8 cellular contexts compared by ENCODE assay signal in genomic region chr11:34356130-34356529, GRCh38. TPM values are rescaled to one million over a fixed set of nuclear protein-coding genes. Genes with fewer than 3 reads are reported as not detected.
DNase-seq lines count a peak whose midpoint lies in the region; ATAC-seq, FAIRE-seq and TF ChIP-seq lines count a peak whose summit lies in the region.

No MANE protein-coding gene starts in this region.

- peaks cover 29% of the 10 kb centered on the region for H3K27me3 Mint-ChIP-seq in activated naive CD4-positive, alpha-beta T cell treated with anti-CD3 and anti-CD28 coated beads for 36 hours (ENCODE audit: low read depth)
- H3K27me3 Mint-ChIP-seq in activated T-helper 17 cell treated with anti-CD3 and anti-CD28 coated beads, Interleukin-2, amount 50 U/mL, for 72 hours: peaks cover 33% of the 10 kb centered on the region

- 56 to 59% methylated on average over 7 of the region's 7 CpGs for WGBS in tibial nerve, 2 donors

- CTCF ChIA-PET in activated naive CD4-positive, alpha-beta T cell treated with anti-CD3 and anti-CD28 coated beads for 36 hours (lab: Charles Lee): interaction anchor here (1.5 to 6.8 kb wide), 4 partner anchors 10 to 359 kb away, joined by 3 to 71 read pairs (median 8); no protein-coding TSS in a partner anchor

- TF ChIP-seq POLR2A in tibial nerve (IDR thresholded peaks at IDR 0.05): no peak

- H3K4me1 Mint-ChIP-seq in activated naive CD4-positive, alpha-beta T cell treated with anti-CD3 and anti-CD28 coated beads for 36 hours (ENCODE audit: low read depth): peaks cover 20% of the 10 kb centered on the region
- H3K4me1 Mint-ChIP-seq in activated T-helper 17 cell treated with anti-CD3 and anti-CD28 coated beads, Interleukin-2, amount 50 U/mL, for 72 hours: peaks cover 15% of the 10 kb centered on the region

- peaks cover 4% of the 10 kb centered on the region for H3K36me3 Mint-ChIP-seq in activated naive CD4-positive, alpha-beta T cell treated with anti-CD3 and anti-CD28 coated beads for 36 hours (ENCODE audit: low read depth)
- H3K36me3 Mint-ChIP-seq in activated T-helper 17 cell treated with anti-CD3 and anti-CD28 coated beads, Interleukin-2, amount 50 U/mL, for 72 hours (ENCODE audit: low read depth): no peaks in the 10 kb centered on the region

- FAIRE-seq in kidney (lab: Jason Lieb, UNC): no peak

- ATAC-seq in activated T-helper 17 cell treated with anti-CD3 and anti-CD28 coated beads, Interleukin-2, amount 50 U/mL, for 72 hours (replicated peaks): no peak
- no peak for ATAC-seq in omental fat pad (ENCODE audit: low FRiP score)
- no peak for ATAC-seq in HG03196 (IDR thresholded peaks at IDR 0.05; ENCODE audit: unreplicated experiment)

- no peak for DNase-seq in activated naive CD4-positive, alpha-beta T cell treated with anti-CD3 and anti-CD28 coated beads for 36 hours
- no peak for DNase-seq in activated naive CD4-positive, alpha-beta T cell treated with anti-CD3 and anti-CD28 coated beads, Interleukin-2, amount 50 U/mL, for 16 hours
- DNase-seq in kidney (no peak), tibial nerve (ENCODE audit: low spot score in 2 of 2) (no peak), omental fat pad (ENCODE audit: low spot score) (no peak), hippocampal formation (lab: John Stamatoyannopoulos, UW) (no peak)

- H3K4me3 ChIP-seq in kidney (ENCODE audit: low read length in 2 of 2) (peak overlapping the region; percentile 73 to 79), tibial nerve (peak overlapping the region in 3 of 4 donors; percentile 64 to 79 (median 68))

- peaks cover 0 to 3% of the 10 kb centered on the region in 2 donors for H3K27me3 ChIP-seq in tibial nerve

- peak overlapping the region; percentile 76 for H3K4me3 Mint-ChIP-seq in activated naive CD4-positive, alpha-beta T cell treated with anti-CD3 and anti-CD28 coated beads for 36 hours
- peak overlapping the region; percentile 53 for H3K4me3 Mint-ChIP-seq in activated T-helper 17 cell treated with anti-CD3 and anti-CD28 coated beads, Interleukin-2, amount 50 U/mL, for 72 hours

- H3K4me1 ChIP-seq in kidney (ENCODE audit: control insufficient read depth in 1 of 2, insufficient read depth in 1 of 2, low read depth in 1 of 2, low read length in 2 of 2) (peaks cover 4 to 29% of the 10 kb centered on the region in 2 donors), tibial nerve (peaks cover 0 to 53% (median 15%) of the 10 kb centered on the region in 4 donors)

- no peak for TF ChIP-seq EP300 in tibial nerve (IDR thresholded peaks at IDR 0.05)

- H3K9me3 Mint-ChIP-seq in activated naive CD4-positive, alpha-beta T cell treated with anti-CD3 and anti-CD28 coated beads for 36 hours: no peaks in the 10 kb centered on the region
- H3K9me3 Mint-ChIP-seq in activated T-helper 17 cell treated with anti-CD3 and anti-CD28 coated beads, Interleukin-2, amount 50 U/mL, for 72 hours: no peaks in the 10 kb centered on the region

- H3K27ac Mint-ChIP-seq in activated naive CD4-positive, alpha-beta T cell treated with anti-CD3 and anti-CD28 coated beads for 36 hours: no peak overlapping the region
- no peak overlapping the region for H3K27ac Mint-ChIP-seq in activated T-helper 17 cell treated with anti-CD3 and anti-CD28 coated beads, Interleukin-2, amount 50 U/mL, for 72 hours

- intact Hi-C loops in activated naive CD4-positive, alpha-beta T cell treated with anti-CD3 and anti-CD28 coated beads for 36 hours (cut with micrococcal nuclease): loop anchor here (5.0 to 10.0 kb wide), 2 partner anchors 199 to 461 kb away; partner anchors contain the start of gene LMO2
- intact Hi-C loops in kidney (cut with DNase I): loop anchor here (10.0 kb wide), 1 partner anchor 181 kb away; no protein-coding TSS in a partner anchor

- H3K27ac ChIP-seq in kidney (ENCODE audit: low read depth in 2 of 2, low read length in 2 of 2): no peak overlapping the region
- no peak overlapping the region for H3K27ac ChIP-seq in tibial nerve

- TF ChIP-seq CTCF in kidney (IDR thresholded peaks at IDR 0.05; ENCODE audit: borderline replicate concordance, extremely low read depth, insufficient read depth) (no peak), tibial nerve (IDR thresholded peaks at IDR 0.05) (no peak), omental fat pad (IDR thresholded peaks at IDR 0.05) (no peak)

- peak overlapping the region in 1 of 2 donors; percentile 62 for H3K9ac ChIP-seq in kidney (ENCODE audit: low read length in 2 of 2)

- H3K36me3 ChIP-seq in kidney (ENCODE audit: control insufficient read depth in 1 of 2, insufficient read depth in 2 of 2, low read length in 2 of 2) (no peaks in the 10 kb centered on the region), tibial nerve (no peaks in the 10 kb centered on the region)

- H3K9me3 ChIP-seq in kidney (ENCODE audit: control insufficient read depth in 1 of 2, low read length in 2 of 2) (no peaks in the 10 kb centered on the region), tibial nerve (no peaks in the 10 kb centered on the region)

RNA-seq across cellular contexts. Expression of gene ABTB2, which starts 1.7 kb away (rescaled TPM):
- total RNA-seq in activated naive CD4-positive, alpha-beta T cell treated with anti-CD3 and anti-CD28 coated beads for 36 hours: 1 to 10 TPM; 3.1 to 3.7 TPM
- 1 to 10 TPM in 1 of 2 donors, under 1 TPM in 1; 0.45 to 2.5 TPM for total RNA-seq in activated T-helper 17 cell treated with anti-CD3 and anti-CD28 coated beads, Interleukin-2, amount 50 U/mL, for 72 hours
- total RNA-seq in kidney (22.1 TPM), tibial nerve (1 to 10 TPM; 7.1 to 9.3 (median 7.7) TPM), omental fat pad (1 to 10 TPM; 3.4 to 6.2 (median 4.2) TPM)
- polyA plus RNA-seq in kidney (ENCODE audit: insufficient read depth, low read depth, low replicate concordance): 7.6 TPM
